Comparison of ENCODE assay signal across 18 cellular contexts in genomic region chr9:12794024-12794799, GRCh38. TPM values are rescaled to one million over a fixed set of nuclear protein-coding genes. Genes with fewer than 3 reads are reported as not detected.
A peak's percentile ranks its signal among the peaks of the same experiment; 100 is the strongest.
DNase-seq lines count a peak whose midpoint lies in the region; ATAC-seq and TF ChIP-seq lines count a peak whose summit lies in the region.
"Had no signal": no experiment of that assay in that cellular context is flagged by ENCODE, and none has a peak within 500 bp of the region (broad histone marks: within the 10 kb centered on the region; RNA-seq: fewer than 3 reads in every experiment).

No MANE protein-coding gene starts in this region.

- no peaks in the 10 kb centered on the region for H3K27me3 ChIP-seq in stomach

- TF ChIP-seq CTCF in LNCaP clone FGC (IDR thresholded peaks at IDR 0.05; ENCODE audit: control insufficient read depth, extremely low read depth, insufficient read depth) (no peak), coronary artery (IDR thresholded peaks at IDR 0.05) (no peak), stomach (IDR thresholded peaks at IDR 0.05) (no peak)

- no peaks in the 10 kb centered on the region for H3K36me3 ChIP-seq in stomach

- no peaks in the 10 kb centered on the region for H3K27me3 Mint-ChIP-seq in natural killer cell treated with Interleukin-12 subunit alpha and Interleukin-12 subunit beta and Interleukin-15 and Interleukin-18, amount 100 ng/mL, for 72 hours
- H3K27me3 Mint-ChIP-seq: activated CD4-positive, alpha-beta T cell treated with anti-CD3 and anti-CD28 coated beads, Interleukin-2, amount 10 ng/mL, durations not matched to agents 24 days and 14 days; CD4-positive, alpha-beta memory T cell; naive thymus-derived CD8-positive, alpha-beta T cell had no signal

- no peaks in the 10 kb centered on the region for H3K36me3 Mint-ChIP-seq in natural killer cell treated with Interleukin-12 subunit alpha and Interleukin-12 subunit beta and Interleukin-15 and Interleukin-18, amount 100 ng/mL, for 72 hours
- H3K36me3 Mint-ChIP-seq: CD4-positive, alpha-beta memory T cell; naive thymus-derived CD8-positive, alpha-beta T cell had no signal

- no peak for TF ChIP-seq POLR2A in stomach (IDR thresholded peaks at IDR 0.05)

- H3K27ac ChIP-seq in coronary artery (peak overlapping the region in 1 of 2 donors; percentile 26), stomach (peak overlapping the region in 4 of 5 donors; percentile 39 to 55 (median 45))

- H3K4me3 Mint-ChIP-seq in natural killer cell treated with Interleukin-12 subunit alpha and Interleukin-12 subunit beta and Interleukin-15 and Interleukin-18, amount 100 ng/mL, for 72 hours = no peak overlapping the region
- H3K4me3 Mint-ChIP-seq: activated CD4-positive, alpha-beta T cell treated with anti-CD3 and anti-CD28 coated beads, Interleukin-2, amount 10 ng/mL, durations not matched to agents 24 days and 14 days; naive thymus-derived CD8-positive, alpha-beta T cell had no signal

- intact Hi-C loops in stomach (cut with DNase I; ENCODE audit: low total_unique reads) = no loop called here

- DNase-seq in LNCaP clone FGC (ENCODE audit: low read depth) = peak; percentile 63
- no peak for DNase-seq in coronary artery (ENCODE audit: low spot score)
- DNase-seq in left lobe of liver (ENCODE audit: low spot score) = no peak
- no peak for DNase-seq in stomach
- DNase-seq in SHP77 treated with DMSO at 0.1 percent for 48 hours (lab: John Stamatoyannopoulos, UW) = no peak
- no peak for DNase-seq in natural killer cell treated with Interleukin-12 subunit alpha and Interleukin-12 subunit beta and Interleukin-15 and Interleukin-18, amount 100 ng/mL, for 72 hours (ENCODE audit: low spot score)
- DNase-seq: activated CD4-positive, alpha-beta T cell treated with anti-CD3 and anti-CD28 coated beads, Interleukin-2, amount 10 ng/mL, durations not matched to agents 24 days and 14 days; activated T-cell treated with anti-CD3 and anti-CD28 coated beads, Interleukin-2, amount 50 U/mL, for 48 hours; anterior cingulate cortex; CD4-positive, alpha-beta memory T cell; GDM1; head of caudate nucleus; kidney glomerular epithelial cell; naive thymus-derived CD8-positive, alpha-beta T cell; NCI-H526; stimulated activated naive CD4-positive, alpha-beta T cell treated with Interleukin-2 at 50 U/mL for 16 hours; T-helper 2 cell had no signal

- no peak overlapping the region for H3K4me3 ChIP-seq in LNCaP clone FGC (ENCODE audit: low read depth, low read length)
- peak overlapping the region; percentile 44 for H3K4me3 ChIP-seq in coronary artery
- H3K4me3 ChIP-seq in stomach = no peak overlapping the region

- no peaks in the 10 kb centered on the region for H3K4me1 Mint-ChIP-seq in natural killer cell treated with Interleukin-12 subunit alpha and Interleukin-12 subunit beta and Interleukin-15 and Interleukin-18, amount 100 ng/mL, for 72 hours (ENCODE audit: low read depth in 2 of 2)
- H3K4me1 Mint-ChIP-seq: activated CD4-positive, alpha-beta T cell treated with anti-CD3 and anti-CD28 coated beads, Interleukin-2, amount 10 ng/mL, durations not matched to agents 24 days and 14 days; CD4-positive, alpha-beta memory T cell; naive thymus-derived CD8-positive, alpha-beta T cell had no signal

- 11 to 41% (median 22%) methylated on average over 3 of the region's 3 CpGs for WGBS in stomach, 5 donors

- peaks cover 0 to 71% (median 33%) of the 10 kb centered on the region in 4 donors for H3K4me1 ChIP-seq in stomach

- H3K9me3 Mint-ChIP-seq in natural killer cell treated with Interleukin-12 subunit alpha and Interleukin-12 subunit beta and Interleukin-15 and Interleukin-18, amount 100 ng/mL, for 72 hours = peaks cover 10% of the 10 kb centered on the region
- H3K9me3 Mint-ChIP-seq: activated CD4-positive, alpha-beta T cell treated with anti-CD3 and anti-CD28 coated beads, Interleukin-2, amount 10 ng/mL, durations not matched to agents 24 days and 14 days had no signal

- ATAC-seq in left lobe of liver = peak; percentile 49
- no peak for ATAC-seq in HG03108 (IDR thresholded peaks at IDR 0.05; ENCODE audit: unreplicated experiment)
- no peak for ATAC-seq in natural killer cell treated with Interleukin-12 subunit alpha and Interleukin-12 subunit beta and Interleukin-15 and Interleukin-18, amount 100 ng/mL, for 72 hours
- ATAC-seq: naive thymus-derived CD8-positive, alpha-beta T cell had no signal

- no peak for TF ChIP-seq EP300 in stomach (IDR thresholded peaks at IDR 0.05)

- H3K9me3 ChIP-seq in stomach = no peaks in the 10 kb centered on the region

- no peak overlapping the region for H3K27ac Mint-ChIP-seq in natural killer cell treated with Interleukin-12 subunit alpha and Interleukin-12 subunit beta and Interleukin-15 and Interleukin-18, amount 100 ng/mL, for 72 hours
- H3K27ac Mint-ChIP-seq: activated CD4-positive, alpha-beta T cell treated with anti-CD3 and anti-CD28 coated beads, Interleukin-2, amount 10 ng/mL, durations not matched to agents 24 days and 14 days; CD4-positive, alpha-beta memory T cell; naive thymus-derived CD8-positive, alpha-beta T cell had no signal

RNA-seq across cellular contexts. Expression of gene LURAP1L, which starts 19.4 kb away (rescaled TPM):
- total RNA-seq in left lobe of liver (12.7 TPM), stomach (10 to 100 TPM; 19.3 to 32.2 (median 28.1) TPM)
- 10 to 100 TPM in 2 of 3 donors, 1 to 10 TPM in 1; 6.7 to 11.9 (median 11.8) TPM for polyA plus RNA-seq in stomach
- total RNA-seq in natural killer cell treated with Interleukin-12 subunit alpha and Interleukin-12 subunit beta and Interleukin-15 and Interleukin-18, amount 100 ng/mL, for 72 hours = not detected
- total RNA-seq: activated CD4-positive, alpha-beta T cell treated with anti-CD3 and anti-CD28 coated beads, Interleukin-2, amount 10 ng/mL, durations not matched to agents 24 days and 14 days; CD4-positive, alpha-beta memory T cell; naive thymus-derived CD8-positive, alpha-beta T cell had no signal
- polyA plus RNA-seq: CD4-positive, alpha-beta memory T cell; naive thymus-derived CD8-positive, alpha-beta T cell had no signal

Comparison
In these comparisons a context has a peak if more than half of its experiments do, and no peak if none do; other contexts are left out.
1. RNA of gene LURAP1L, which starts 19.4 kb away (total RNA-seq): 19.3 to 32.2 TPM in stomach and 12.7 TPM in left lobe of liver (single experiment); not detected in natural killer cell treated with Interleukin-12 subunit alpha and Interleukin-12 subunit beta and Interleukin-15 and Interleukin-18, amount 100 ng/mL, for 72 hours; every median in the first group is over 10 times any median in the second.